Comparison of ENCODE assay signal across 7 cellular contexts in genomic region chr2:127309468-127309867, GRCh38.
"Had no signal": no experiment of that assay in that cellular context is flagged by ENCODE, and none has a peak within 500 bp of the region (broad histone marks: within the 10 kb centered on the region; RNA-seq: fewer than 3 reads in every experiment).

No MANE protein-coding gene starts in this region.

- H3K4me3 Mint-ChIP-seq: IgD-negative memory B cell had no signal

- DNase-seq: IMR-90, KBM-7, KG1 had no signal

- H3K27ac ChIP-seq: HL-60, KMS-11 had no signal

- FAIRE-seq: HTR-8/SVneo had no signal

- H3K9ac ChIP-seq: KMS-11 had no signal

- H3K27me3 Mint-ChIP-seq: IgD-negative memory B cell had no signal

- H3K4me2 ChIP-seq: KMS-11 had no signal

- H3K27ac Mint-ChIP-seq: IgD-negative memory B cell had no signal
